2 cellular contexts compared by ENCODE assay signal in genomic region chr7:74325230-74325565, GRCh38.
TF ChIP-seq lines count a peak whose summit lies in the region.

No MANE protein-coding gene starts in this region.

TF ChIP-seq in WTC11, 78 proteins besides CTCF, POLR2A, EP300 and RAD21:
- no peak for TF ChIP-seq SP1 (CRISPR knock-in tag; conservative IDR thresholded peaks at IDR 0.05)
- TF ChIP-seq ZNF416 (CRISPR knock-in tag; IDR thresholded peaks at IDR 0.05) = no peak
- no peak for TF ChIP-seq FOXP1 (CRISPR knock-in tag; IDR thresholded peaks at IDR 0.05; ENCODE audit: borderline replicate concordance)
- TF ChIP-seq NFE2L1 (CRISPR knock-in tag; IDR thresholded peaks at IDR 0.05) = no peak
- TF ChIP-seq ZNF219 (CRISPR knock-in tag; IDR thresholded peaks at IDR 0.05; ENCODE audit: borderline replicate concordance) = no peak
- TF ChIP-seq TEAD4 (CRISPR knock-in tag; IDR thresholded peaks at IDR 0.05) = no peak
- no peak for TF ChIP-seq SMAD4 (CRISPR knock-in tag; IDR thresholded peaks at IDR 0.05)
- TF ChIP-seq RELA (CRISPR knock-in tag; IDR thresholded peaks at IDR 0.05; ENCODE audit: borderline replicate concordance) = no peak
- no peak for TF ChIP-seq ELF4 (CRISPR knock-in tag; IDR thresholded peaks at IDR 0.05; ENCODE audit: low read depth)
- TF ChIP-seq JAZF1 (CRISPR knock-in tag; IDR thresholded peaks at IDR 0.05) = no peak
- no peak for TF ChIP-seq ARID4B (CRISPR knock-in tag; IDR thresholded peaks at IDR 0.05; ENCODE audit: borderline replicate concordance)
- no peak for TF ChIP-seq CREB1 (CRISPR knock-in tag; IDR thresholded peaks at IDR 0.05)
- TF ChIP-seq IRF2 (CRISPR knock-in tag; IDR thresholded peaks at IDR 0.05; ENCODE audit: borderline replicate concordance, low read depth) = no peak

TF ChIP-seq in H1, 55 proteins besides CTCF, POLR2A, EP300 and RAD21:
- TF ChIP-seq JUND (IDR thresholded peaks at IDR 0.05; ENCODE audit: low read length) = no peak
- TF ChIP-seq TCF12 (IDR thresholded peaks at IDR 0.05; ENCODE audit: low read depth, low read length) = no peak
- TF ChIP-seq MAFK (IDR thresholded peaks at IDR 0.05; ENCODE audit: low read depth, low read length) = no peak
- TF ChIP-seq SUZ12 (IDR thresholded peaks at IDR 0.05; ENCODE audit: low read length) = no peak
- TF ChIP-seq RFX5 (IDR thresholded peaks at IDR 0.05; ENCODE audit: borderline replicate concordance, low read depth, low read length) = no peak
- TF ChIP-seq RNF2 (IDR thresholded peaks at IDR 0.05; ENCODE audit: borderline replicate concordance, low read depth, low read length, missing control alignments, poor library complexity, severe bottlenecking) = no peak
- TF ChIP-seq SAP30 (IDR thresholded peaks at IDR 0.05; ENCODE audit: insufficient read depth, insufficient replicate concordance, low read length) = no peak
- TF ChIP-seq YY1 (IDR thresholded peaks at IDR 0.05; ENCODE audit: low read depth, low read length) = no peak
- no peak for TF ChIP-seq KDM1A (IDR thresholded peaks at IDR 0.05; ENCODE audit: borderline replicate concordance, low read length)
- TF ChIP-seq SP2 (IDR thresholded peaks at IDR 0.05; ENCODE audit: low read length) = no peak
- no peak for TF ChIP-seq TBP (IDR thresholded peaks at IDR 0.05; ENCODE audit: low read depth, low read length)
- no peak for TF ChIP-seq SP1 (IDR thresholded peaks at IDR 0.05; ENCODE audit: low read depth, low read length)
- no peak for TF ChIP-seq BACH1 (IDR thresholded peaks at IDR 0.05; ENCODE audit: low read length)
- no peak for TF ChIP-seq NANOG (IDR thresholded peaks at IDR 0.05; ENCODE audit: insufficient read depth, low read depth, low read length, poor library complexity, severe bottlenecking)
- TF ChIP-seq ZNF274 (IDR thresholded peaks at IDR 0.05; ENCODE audit: borderline replicate concordance, extremely low read depth, low read length) = no peak
